ENCODE assay signal across 16 cellular contexts in the genomic region with DNA sequence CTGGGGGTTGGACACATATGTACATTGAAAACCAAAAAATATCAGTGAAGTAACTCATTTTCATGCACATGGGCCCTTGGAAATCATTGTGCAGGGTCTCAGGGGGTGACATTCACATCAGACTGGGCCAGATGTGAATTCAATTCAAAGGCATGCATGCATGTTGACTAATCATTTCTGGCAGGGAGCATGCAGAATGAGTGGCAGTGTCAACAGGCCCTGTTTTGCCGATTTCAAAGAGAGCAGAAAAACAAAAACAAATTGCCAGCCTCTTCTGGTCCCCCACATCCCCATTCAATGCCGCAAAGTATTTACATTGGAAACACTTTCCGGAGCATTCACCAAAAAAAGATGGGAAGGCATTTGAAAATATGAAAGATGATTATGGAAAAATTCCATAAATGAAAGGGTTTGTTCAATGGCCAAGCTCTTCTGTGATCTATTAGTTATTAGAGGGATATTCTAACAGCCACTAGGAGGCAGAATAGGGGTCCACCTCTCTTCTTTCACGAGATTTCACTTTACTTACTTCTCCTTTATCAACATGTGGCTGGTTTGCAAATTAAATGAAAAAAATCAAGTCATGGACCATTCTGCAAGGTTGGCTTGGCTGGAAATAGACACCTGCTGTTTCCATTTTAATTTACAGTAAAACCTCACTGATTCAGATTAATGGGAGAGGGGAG.
DNase-seq lines count a peak whose midpoint lies in the region; ATAC-seq, FAIRE-seq and TF ChIP-seq lines count a peak whose summit lies in the region.
"Had no signal": no experiment of that assay in that cellular context is flagged by ENCODE, and none has a peak within 500 bp of the region (broad histone marks: within the 10 kb centered on the region; RNA-seq: fewer than 3 reads in every experiment).

No MANE protein-coding gene starts in this region.

- no peak overlapping the region for H3K4me2 ChIP-seq in PC-3 (ENCODE audit: low read length)

- 82 to 89% methylated on average over 4 of the region's 4 CpGs for WGBS in pancreas, 2 donors

- H3K4me1 ChIP-seq in PC-3 (ENCODE audit: insufficient read depth, low read length) (no peaks in the 10 kb centered on the region), foreskin keratinocyte (no peaks in the 10 kb centered on the region), pancreas (no peaks in the 10 kb centered on the region)
- H3K4me1 ChIP-seq: adrenal gland, SJSA1 had no signal

- ATAC-seq in GM19351 (IDR thresholded peaks at IDR 0.05; ENCODE audit: unreplicated experiment) (peak; percentile 55), PC-3 (no peak), foreskin keratinocyte (no peak), GM21737 (IDR thresholded peaks at IDR 0.05; ENCODE audit: unreplicated experiment) (no peak), pancreas (no peak), GM19397 (IDR thresholded peaks at IDR 0.05; ENCODE audit: unreplicated experiment) (no peak)
- ATAC-seq: stimulated activated naive B cell treated with anti-CD40 and anti-IgM and Interleukin-4, amounts not matched to agents 10 μg/mL and 1 μg/mL and 100 μg/mL, for 72 hours had no signal

- TF ChIP-seq CTCF in AG09309 (IDR thresholded peaks at IDR 0.05; ENCODE audit: control insufficient read depth, insufficient read depth, low read depth, low read length, missing control alignments) (peak; percentile 8), PC-3 (conservative IDR thresholded peaks at IDR 0.05; ENCODE audit: low read depth, low read length) (0 out of 2 replicates have a peak, but pooled peaks have one; percentile 22), foreskin keratinocyte (conservative IDR thresholded peaks at IDR 0.05) (peak; percentile 45), pancreas (IDR thresholded peaks at IDR 0.05) (no peak)

- H3K9me3 ChIP-seq in PC-3 (ENCODE audit: low read length) (0 out of 2 replicates have a peak, but pooled peaks cover 3% of the 10 kb centered on the region), pancreas (no peaks in the 10 kb centered on the region)
- H3K9me3 ChIP-seq: adrenal gland, SJSA1 had no signal

- H4K20me1 ChIP-seq in PC-3 (ENCODE audit: low read length), result no peaks in the 10 kb centered on the region

- intact Hi-C loops in PC-3 (cut with micrococcal nuclease) (no loop called here), pancreas (cut with DNase I) (no loop called here)

- no peaks in the 10 kb centered on the region for H3K9me2 ChIP-seq in PC-3 (replicated peaks; ENCODE audit: low read length)

- no peak overlapping the region for H2AFZ ChIP-seq in PC-3 (ENCODE audit: low read length)

- H3K36me3 ChIP-seq in PC-3 (ENCODE audit: low read depth, low read length) (no peaks in the 10 kb centered on the region), pancreas (no peaks in the 10 kb centered on the region)
- H3K36me3 ChIP-seq: adrenal gland, SJSA1 had no signal

- no TSS peak for BruUV-seq in PC-3 (replicated peaks; lab: Mats Ljungman, UMichigan)

- H3K27me3 ChIP-seq in PC-3 (ENCODE audit: low read length), result no peaks in the 10 kb centered on the region
- peaks cover 4% of the 10 kb centered on the region for H3K27me3 ChIP-seq in foreskin keratinocyte
- H3K27me3 ChIP-seq in pancreas, result no peaks in the 10 kb centered on the region
- H3K27me3 ChIP-seq: SJSA1 had no signal

- H3K9ac ChIP-seq in PC-3 (ENCODE audit: low read length), result no peak overlapping the region

- H3K27ac ChIP-seq in PC-3 (ENCODE audit: low read length), result no peak overlapping the region
- no peak overlapping the region for H3K27ac ChIP-seq in foreskin keratinocyte
- no peak overlapping the region for H3K27ac ChIP-seq in pancreas
- H3K27ac ChIP-seq: adrenal gland, SJSA1 had no signal

- H3F3A ChIP-seq in PC-3 (ENCODE audit: low read length, unreplicated experiment), result no peaks in the 10 kb centered on the region

- CTCF ChIA-PET in PC-3 (lab: Charles Lee), result no interaction called here

- POLR2A ChIA-PET in PC-3 (lab: Charles Lee; ENCODE audit: unreplicated experiment), result no interaction called here

- no peak for DNase-seq in AG09309 (ENCODE audit: low read depth)
- no peak for DNase-seq in PC-3
- no peak for DNase-seq in foreskin keratinocyte
- no peak for DNase-seq in NCI-H1436 (lab: John Stamatoyannopoulos, UW)
- DNase-seq in pancreas, result no peak
- DNase-seq: activated T-cell treated with anti-CD3 and anti-CD28 coated beads for 4 hours; adrenal gland; CD4-positive, alpha-beta T cell; effector memory CD4-positive, alpha-beta T cell; NCI-H510A treated with DMSO at 0.1 percent for 48 hours; stimulated activated CD4-positive, alpha-beta T cell treated with anti-CD3 and anti-CD28 coated beads, Interleukin-2, amount 100 ng/mL, for 24 hours; stimulated activated naive B cell treated with anti-CD40 and anti-IgM and Interleukin-4, amounts not matched to agents 10 μg/mL and 1 μg/mL and 100 μg/mL, for 72 hours had no signal

- H3K4me3 ChIP-seq in AG09309 (ENCODE audit: control insufficient read depth, low read depth, low read length), result no peak overlapping the region
- no peak overlapping the region for H3K4me3 ChIP-seq in PC-3 (ENCODE audit: low read length)
- no peak overlapping the region for H3K4me3 ChIP-seq in pancreas
- H3K4me3 ChIP-seq: adrenal gland, SJSA1 had no signal

- FAIRE-seq in pancreas (lab: Jason Lieb, UNC), result no peak

- H3K79me2 ChIP-seq in PC-3 (ENCODE audit: low read length), result no peaks in the 10 kb centered on the region

Comparison
In these comparisons a context has a peak if more than half of its experiments do, and no peak if none do; other contexts are left out.
1. CTCF ChIP-seq: peak in AG09309 (single experiment), PC-3 (single experiment) and foreskin keratinocyte (single experiment); none in pancreas (0 of 4).